8 cellular contexts compared by ENCODE assay signal in genomic region chr1:96362623-96363022, GRCh38.
DNase-seq lines count a peak whose midpoint lies in the region; ATAC-seq and TF ChIP-seq lines count a peak whose summit lies in the region.

No MANE protein-coding gene starts in this region.

- no peaks in the 10 kb centered on the region for H3K36me3 Mint-ChIP-seq in T-helper 1 cell treated with Interleukin-12 subunit alpha and Interleukin-12 subunit beta and Interleukin-4 antibody, amounts not matched to agents 30 μg/mL and 1 μg/mL, for 36 hours (ENCODE audit: low read depth)

- no peaks in the 10 kb centered on the region for H3K36me3 ChIP-seq in lower lobe of right lung

- DNase-seq in lower lobe of right lung: no peak
- DNase-seq in GM13976 (ENCODE audit: low spot score): no peak
- DNase-seq in Right ventricle myocardium inferior (ENCODE audit: missing footprints): no peak
- DNase-seq in NCI-H1930 (lab: John Stamatoyannopoulos, UW): no peak

- H3K4me1 Mint-ChIP-seq in T-helper 1 cell treated with Interleukin-12 subunit alpha and Interleukin-12 subunit beta and Interleukin-4 antibody, amounts not matched to agents 30 μg/mL and 1 μg/mL, for 36 hours (ENCODE audit: low read depth): peaks cover 6% of the 10 kb centered on the region

- peak overlapping the region; percentile 27 for H3K27ac Mint-ChIP-seq in T-helper 1 cell treated with Interleukin-12 subunit alpha and Interleukin-12 subunit beta and Interleukin-4 antibody, amounts not matched to agents 30 μg/mL and 1 μg/mL, for 36 hours

- ATAC-seq in GM18517 (IDR thresholded peaks at IDR 0.05; ENCODE audit: unreplicated experiment) (peak; percentile 72), HG03175 (IDR thresholded peaks at IDR 0.05; ENCODE audit: unreplicated experiment) (peak; percentile 77), lower lobe of right lung (peak; percentile 73 to 80), GM21367 (IDR thresholded peaks at IDR 0.05; ENCODE audit: unreplicated experiment) (no peak), Right ventricle myocardium inferior (no peak)

- no peak overlapping the region for H3K27ac ChIP-seq in lower lobe of right lung

- in situ Hi-C loops in GM13976 (cut with MboI; ENCODE audit: low sequenced_read_pairs, unreplicated experiment): no loop called here

- no peaks in the 10 kb centered on the region for H3K9me3 Mint-ChIP-seq in T-helper 1 cell treated with Interleukin-12 subunit alpha and Interleukin-12 subunit beta and Interleukin-4 antibody, amounts not matched to agents 30 μg/mL and 1 μg/mL, for 36 hours

- H3K27me3 ChIP-seq in lower lobe of right lung (ENCODE audit: low read depth): no peaks in the 10 kb centered on the region

- TF ChIP-seq CTCF in lower lobe of right lung (IDR thresholded peaks at IDR 0.05) (no peak), GM13976 (IDR thresholded peaks at IDR 0.05; ENCODE audit: borderline replicate concordance, control extremely low read depth, extremely low read depth, insufficient read depth, missing control alignments) (no peak)

- no peak overlapping the region for H3K4me3 ChIP-seq in lower lobe of right lung

- intact Hi-C loops in lower lobe of right lung (cut with DNase I) (no loop called here), Right ventricle myocardium inferior (cut with DNase I) (no loop called here)

- H3K27me3 Mint-ChIP-seq in T-helper 1 cell treated with Interleukin-12 subunit alpha and Interleukin-12 subunit beta and Interleukin-4 antibody, amounts not matched to agents 30 μg/mL and 1 μg/mL, for 36 hours (ENCODE audit: low read depth): no peaks in the 10 kb centered on the region

- H3K9me3 ChIP-seq in lower lobe of right lung: no peaks in the 10 kb centered on the region

- no peaks in the 10 kb centered on the region for H3K4me1 ChIP-seq in lower lobe of right lung

- no peak overlapping the region for H3K4me3 Mint-ChIP-seq in T-helper 1 cell treated with Interleukin-12 subunit alpha and Interleukin-12 subunit beta and Interleukin-4 antibody, amounts not matched to agents 30 μg/mL and 1 μg/mL, for 36 hours

Comparison
In these comparisons a context has a peak if more than half of its experiments do, and no peak if none do; other contexts are left out.
1. ATAC-seq: peak in GM18517 (single experiment), HG03175 (single experiment) and lower lobe of right lung (2 of 2); none in GM21367 (single experiment) and Right ventricle myocardium inferior (single experiment).